14 cellular contexts compared by ENCODE assay signal in the genomic region with DNA sequence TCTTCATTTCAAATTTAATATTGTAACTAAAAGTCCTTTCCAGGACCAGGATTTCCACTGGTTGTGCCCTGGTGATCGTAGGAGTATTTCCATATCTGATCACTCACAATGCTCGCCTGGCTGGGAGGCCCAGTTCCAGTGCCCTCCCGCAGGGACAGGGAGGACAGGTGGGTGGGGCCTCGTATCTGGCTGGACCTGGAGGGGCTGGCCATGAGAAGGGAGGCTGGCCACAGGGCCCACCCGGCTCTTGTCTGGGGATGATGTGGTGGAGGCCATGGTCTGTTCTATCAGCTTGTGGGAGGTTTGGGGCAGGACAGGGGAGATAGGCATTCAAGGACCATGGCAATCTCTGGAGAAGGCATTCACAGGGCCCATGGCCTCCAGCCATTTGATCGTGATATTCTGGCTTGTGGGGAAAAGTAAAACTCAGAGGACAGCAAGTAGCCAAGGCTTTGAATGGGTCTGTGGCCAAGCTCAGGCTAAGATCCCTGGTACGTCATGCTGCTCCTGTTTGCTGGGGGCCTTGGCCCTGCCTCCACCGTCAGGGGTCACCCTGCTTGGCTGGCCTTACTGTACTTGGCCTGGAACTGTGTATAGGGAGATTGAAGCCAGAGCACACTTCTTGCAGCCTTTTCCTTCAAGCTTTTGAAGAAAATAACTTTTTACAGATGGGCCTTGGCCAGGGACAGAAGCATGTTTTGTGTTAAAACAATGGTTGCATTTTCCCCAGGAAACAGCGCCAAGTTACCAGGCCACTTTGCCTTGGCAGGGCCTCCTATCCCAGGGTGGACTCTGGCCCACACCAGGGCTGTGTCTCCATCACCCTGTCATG.
DNase-seq lines count a peak whose midpoint lies in the region; ATAC-seq and TF ChIP-seq lines count a peak whose summit lies in the region.
"Had no signal": no experiment of that assay in that cellular context is flagged by ENCODE, and none has a peak within 500 bp of the region (broad histone marks: within the 10 kb centered on the region; RNA-seq: fewer than 3 reads in every experiment).

No MANE protein-coding gene starts in this region.

- peak overlapping the region; percentile 76 for H3K27ac Mint-ChIP-seq in neural crest cell (ENCODE audit: unreplicated experiment)
- H3K27ac Mint-ChIP-seq: CD8-positive, alpha-beta T cell had no signal

- H3K36me3 ChIP-seq in body of pancreas (replicated peaks in 1 of 2; ENCODE audit: insufficient read depth in 1 of 2, low read depth in 2 of 2) (no peaks in the 10 kb centered on the region), left ventricle myocardium inferior (no peaks in the 10 kb centered on the region), thoracic aorta (no peaks in the 10 kb centered on the region), smooth muscle cell (ENCODE audit: low read depth) (no peaks in the 10 kb centered on the region)

- no peaks in the 10 kb centered on the region for H3K9me3 Mint-ChIP-seq in neural crest cell
- H3K9me3 Mint-ChIP-seq: CD8-positive, alpha-beta T cell had no signal

- no peaks in the 10 kb centered on the region for H4K20me1 ChIP-seq in smooth muscle cell (ENCODE audit: low read depth)

- TF ChIP-seq CTCF in body of pancreas (IDR thresholded peaks at IDR 0.05), result no peak
- TF ChIP-seq CTCF in left ventricle myocardium inferior (IDR thresholded peaks at IDR 0.05; ENCODE audit: borderline replicate concordance), result no peak
- TF ChIP-seq CTCF in neural crest cell (conservative IDR thresholded peaks at IDR 0.05), result no peak
- no peak for TF ChIP-seq CTCF in thoracic aorta (IDR thresholded peaks at IDR 0.05)
- TF ChIP-seq CTCF in smooth muscle cell (IDR thresholded peaks at IDR 0.05; ENCODE audit: borderline replicate concordance, insufficient read depth, poor library complexity, severe bottlenecking), result no peak

- WGBS in body of pancreas, 2 donors, result 65 to 80% methylated on average over 6 to 9 of the region's 9 CpGs
- WGBS in smooth muscle cell (ENCODE audit: low lambda C conversion rate), result 89% methylated on average over 9 of the region's 9 CpGs

- no peaks in the 10 kb centered on the region for H3K27me3 ChIP-seq in body of pancreas
- no peaks in the 10 kb centered on the region for H3K27me3 ChIP-seq in left ventricle myocardium inferior (ENCODE audit: low read depth)
- H3K27me3 ChIP-seq in thoracic aorta (replicated peaks; ENCODE audit: insufficient read depth), result no peaks in the 10 kb centered on the region
- no peaks in the 10 kb centered on the region for H3K27me3 ChIP-seq in smooth muscle cell (ENCODE audit: low read depth)

- no peak overlapping the region for H3K9ac ChIP-seq in smooth muscle cell (ENCODE audit: low read depth)

- no peaks in the 10 kb centered on the region for H3K4me1 Mint-ChIP-seq in neural crest cell

- TF ChIP-seq POLR2A in body of pancreas (IDR thresholded peaks at IDR 0.05), result no peak

- no peak overlapping the region for H3K4me3 ChIP-seq in body of pancreas
- H3K4me3 ChIP-seq in left ventricle myocardium inferior, result no peak overlapping the region
- no peak overlapping the region for H3K4me3 ChIP-seq in thoracic aorta
- H3K4me3 ChIP-seq in smooth muscle cell, result no peak overlapping the region

- H3K4me3 Mint-ChIP-seq in neural crest cell, result no peak overlapping the region
- H3K4me3 Mint-ChIP-seq: CD8-positive, alpha-beta T cell had no signal

- peak in 3 of 4 donors; percentile 31 to 50 (median 44) for DNase-seq in body of pancreas
- peak; percentile 61 for DNase-seq in left ventricle myocardium inferior
- no peak for DNase-seq in neural crest cell (ENCODE audit: low read depth, low spot score)
- no peak for DNase-seq in thoracic aorta (ENCODE audit: low spot score)
- no peak for DNase-seq in NAMALWA (ENCODE audit: low spot score)
- DNase-seq in SIG-M5 (lab: John Stamatoyannopoulos, UW), result no peak
- no peak for DNase-seq in NCI-H510A treated with DMSO at 0.1 percent for 48 hours (lab: John Stamatoyannopoulos, UW)
- no peak for DNase-seq in smooth muscle cell (lab: John Stamatoyannopoulos, UW; ENCODE audit: unreplicated experiment)
- DNase-seq: activated CD8-positive, alpha-beta memory T cell treated with anti-CD3 and anti-CD28 coated beads, Interleukin-2, amount 50 U/mL, for 48 hours; MM.1S; NCI-H2171; RPMI8226 had no signal

- no peaks in the 10 kb centered on the region for H3F3A ChIP-seq in smooth muscle cell (ENCODE audit: low read depth)

- H3K4me1 ChIP-seq in body of pancreas (peaks cover 27% of the 10 kb centered on the region), left ventricle myocardium inferior (peaks cover 41% of the 10 kb centered on the region), thoracic aorta (ENCODE audit: control insufficient read depth in 1 of 2, low read depth in 2 of 2) (peaks cover 12 to 33% of the 10 kb centered on the region in 2 donors), smooth muscle cell (ENCODE audit: low read depth) (no peaks in the 10 kb centered on the region)

- no peak overlapping the region for H2AFZ ChIP-seq in smooth muscle cell (ENCODE audit: low read depth)

- no peaks in the 10 kb centered on the region for H3K36me3 Mint-ChIP-seq in neural crest cell (ENCODE audit: low read depth)
- H3K36me3 Mint-ChIP-seq: CD8-positive, alpha-beta T cell had no signal

- H3K27me3 Mint-ChIP-seq in neural crest cell (ENCODE audit: low read depth), result peaks cover 3% of the 10 kb centered on the region

- ATAC-seq in body of pancreas (peak; percentile 69), thoracic aorta (ENCODE audit: insufficient number of reproducible peaks, low FRiP score, low read depth) (peak; percentile 44)
- ATAC-seq: CD8-positive, alpha-beta T cell had no signal

- H3K27ac ChIP-seq in body of pancreas, result peak overlapping the region in 3 of 4 donors; percentile 24 to 67 (median 66)
- peak overlapping the region; percentile 85 for H3K27ac ChIP-seq in left ventricle myocardium inferior (replicated peaks)
- H3K27ac ChIP-seq in thoracic aorta, result peak overlapping the region; percentile 9 to 56
- H3K27ac ChIP-seq in smooth muscle cell (ENCODE audit: low read depth), result no peak overlapping the region
- H3K27ac ChIP-seq: VCaP had no signal

- H3K9me3 ChIP-seq in body of pancreas (no peaks in the 10 kb centered on the region), left ventricle myocardium inferior (replicated peaks) (no peaks in the 10 kb centered on the region), thoracic aorta (no peaks in the 10 kb centered on the region), smooth muscle cell (replicated peaks; ENCODE audit: low read depth) (no peaks in the 10 kb centered on the region)

- intact Hi-C loops in body of pancreas (cut with DNase I), result no loop called here
- intact Hi-C loops in left ventricle myocardium inferior (cut with micrococcal nuclease), result no loop called here

- H3K79me2 ChIP-seq in smooth muscle cell (ENCODE audit: low read depth), result no peaks in the 10 kb centered on the region

- H3K4me2 ChIP-seq in smooth muscle cell, result no peak overlapping the region

Comparison
In these comparisons a context has a peak if more than half of its experiments do, and no peak if none do; other contexts are left out.
1. DNase-seq: peak in body of pancreas (3 of 4) and left ventricle myocardium inferior (single experiment); none in neural crest cell (single experiment), thoracic aorta (single experiment), NAMALWA (single experiment), SIG-M5 (single experiment), NCI-H510A treated with DMSO at 0.1 percent for 48 hours (single experiment) and smooth muscle cell (single experiment).